In the genomic region with DNA sequence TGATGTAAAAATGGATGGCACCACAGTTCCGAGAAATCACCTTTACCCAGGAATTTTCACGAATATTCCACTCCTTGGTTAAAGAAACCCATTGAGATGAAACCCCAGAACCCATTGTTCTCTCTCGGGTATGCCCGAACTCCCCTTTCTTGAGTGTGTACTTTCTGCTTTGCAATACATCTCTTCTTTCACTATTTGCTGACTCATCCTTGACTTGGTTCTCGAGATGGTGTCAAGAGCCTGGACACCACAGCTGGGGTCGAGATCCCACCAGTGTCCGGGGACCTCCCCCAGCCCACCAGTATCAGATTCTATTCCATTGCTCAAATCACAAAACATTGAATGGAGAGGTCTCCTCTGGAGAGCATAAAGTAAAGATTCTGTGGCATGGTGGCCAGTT, we compare ENCODE assay signal across 16 cellular contexts. TPM values are rescaled to one million over a fixed set of nuclear protein-coding genes. Genes with fewer than 3 reads are reported as not detected.
DNase-seq lines count a peak whose midpoint lies in the region; ATAC-seq, FAIRE-seq and TF ChIP-seq lines count a peak whose summit lies in the region.
"Not testable (repeated sequence)": the region's sequence is repeated elsewhere in the genome, so short reads cannot be mapped to it uniquely, and the experiment has no call there.
"Had no signal": no experiment of that assay in that cellular context is flagged by ENCODE, and none has a peak within 500 bp of the region (broad histone marks: within the 10 kb centered on the region; RNA-seq: fewer than 3 reads in every experiment).

No MANE protein-coding gene starts in this region.

- CTCF ChIA-PET in A549 (lab: Yijun Ruan, JAX); Panc1 (lab: Charles Lee); activated naive CD4-positive, alpha-beta T cell treated with anti-CD3 and anti-CD28 coated beads, Interleukin-2, amount 10 ng/mL, durations not matched to agents 7 days and 5 days (lab: Charles Lee): not testable (repeated sequence)

- H3K27ac ChIP-seq in A549; GM23338 (ENCODE audit: low read depth); Panc1 (ENCODE audit: low read length): not testable (repeated sequence)

- H3K4me1 ChIP-seq in A549; GM23338 (ENCODE audit: insufficient read depth); Panc1 (ENCODE audit: control insufficient read depth, insufficient read depth, low read length): not testable (repeated sequence)

- not testable (repeated sequence) for FAIRE-seq in A549 (lab: Jason Lieb, UNC)

- not testable (repeated sequence) for H3K4me2 ChIP-seq in A549, GM23338

- not testable (repeated sequence) for TF ChIP-seq RAD21 in A549 (conservative IDR thresholded peaks at IDR 0.05 in 1 of 2, IDR thresholded peaks at IDR 0.05 in 1 of 2)

- H3K9me3 Mint-ChIP-seq in GM23338; activated CD4-positive, alpha-beta T cell treated with anti-CD3 and anti-CD28 coated beads, Interleukin-2, amount 10 ng/mL, durations not matched to agents 24 days and 14 days; activated naive CD4-positive, alpha-beta T cell treated with anti-CD3 and anti-CD28 coated beads, Interleukin-2, amount 10 ng/mL, durations not matched to agents 7 days and 5 days; brain; natural killer cell; osteocyte (ENCODE audit: unreplicated experiment): not testable (repeated sequence)

- not testable (repeated sequence) for TF ChIP-seq CTCF in A549 (IDR thresholded peaks at IDR 0.05); GM23338 (conservative IDR thresholded peaks at IDR 0.05; ENCODE audit: low read depth in 2 of 2); Panc1 (IDR thresholded peaks at IDR 0.05); brain (conservative IDR thresholded peaks at IDR 0.05); natural killer cell (IDR thresholded peaks at IDR 0.05); osteocyte (IDR thresholded peaks at IDR 0.05)

- intact Hi-C loops in Panc1 (cut with micrococcal nuclease; ENCODE audit: unreplicated experiment); activated CD4-positive, alpha-beta T cell treated with anti-CD3 and anti-CD28 coated beads, Interleukin-2, amount 10 ng/mL, durations not matched to agents 24 days and 14 days (cut with micrococcal nuclease); natural killer cell (cut with micrococcal nuclease): not testable (repeated sequence)

- not testable (repeated sequence) for H3K36me3 ChIP-seq in GM23338 (ENCODE audit: insufficient read depth); Panc1 (ENCODE audit: control insufficient read depth, insufficient read depth, low read length)

- H3K4me3 ChIP-seq in A549; GM23338; Panc1 (ENCODE audit: low read depth in 2 of 2, low read length in 2 of 2): not testable (repeated sequence)

- not testable (repeated sequence) for H3K4me1 Mint-ChIP-seq in GM23338; natural killer cell; osteocyte (ENCODE audit: unreplicated experiment)
- H3K4me1 Mint-ChIP-seq in activated CD4-positive, alpha-beta T cell treated with anti-CD3 and anti-CD28 coated beads, Interleukin-2, amount 10 ng/mL, durations not matched to agents 24 days and 14 days = peaks cover 10% of the 10 kb centered on the region
- peaks cover 17% of the 10 kb centered on the region for H3K4me1 Mint-ChIP-seq in activated naive CD4-positive, alpha-beta T cell treated with anti-CD3 and anti-CD28 coated beads, Interleukin-2, amount 10 ng/mL, durations not matched to agents 7 days and 5 days
- H3K4me1 Mint-ChIP-seq in brain = peaks cover 19% of the 10 kb centered on the region

- not testable (repeated sequence) for H3K79me2 ChIP-seq in GM23338 (replicated peaks; ENCODE audit: insufficient read depth)

- not testable (repeated sequence) for TF ChIP-seq EP300 in A549 (IDR thresholded peaks at IDR 0.05)

- TSS peak; percentile 94 for BruUV-seq in Panc1 (replicated peaks; lab: Mats Ljungman, UMichigan)

- H3F3A ChIP-seq in GM23338 (replicated peaks; ENCODE audit: low read depth) = not testable (repeated sequence)

- 73% methylated on average over 7 of the region's 7 CpGs for WGBS in A549 (ENCODE audit: missing lambda C conversion rate)

- in situ Hi-C loops in Panc1 (cut with HindIII; ENCODE audit: low pct_unique_long_range_greater_than_20kb, low sequenced_read_pairs) = not testable (repeated sequence)

- TF ChIP-seq POLR2A in A549 (IDR thresholded peaks at IDR 0.05; ENCODE audit: low read length) = not testable (repeated sequence)

- not testable (repeated sequence) for H3K4me3 Mint-ChIP-seq in GM23338
- peak overlapping the region; percentile 35 for H3K4me3 Mint-ChIP-seq in activated CD4-positive, alpha-beta T cell treated with anti-CD3 and anti-CD28 coated beads, Interleukin-2, amount 10 ng/mL, durations not matched to agents 24 days and 14 days
- peak overlapping the region; percentile 40 for H3K4me3 Mint-ChIP-seq in activated naive CD4-positive, alpha-beta T cell treated with anti-CD3 and anti-CD28 coated beads, Interleukin-2, amount 10 ng/mL, durations not matched to agents 7 days and 5 days
- peak overlapping the region; percentile 51 to 76 (median 71) for H3K4me3 Mint-ChIP-seq in brain
- H3K4me3 Mint-ChIP-seq in natural killer cell = peak overlapping the region; percentile 51
- peak overlapping the region; percentile 48 for H3K4me3 Mint-ChIP-seq in osteocyte (ENCODE audit: unreplicated experiment)

- not testable (repeated sequence) for H3K9me2 ChIP-seq in GM23338 (ENCODE audit: insufficient read depth)

- H3K27me3 Mint-ChIP-seq in GM23338 (ENCODE audit: insufficient read depth, low read depth, poor library complexity); activated CD4-positive, alpha-beta T cell treated with anti-CD3 and anti-CD28 coated beads, Interleukin-2, amount 10 ng/mL, durations not matched to agents 24 days and 14 days; activated naive CD4-positive, alpha-beta T cell treated with anti-CD3 and anti-CD28 coated beads, Interleukin-2, amount 10 ng/mL, durations not matched to agents 7 days and 5 days; brain; natural killer cell (ENCODE audit: low read depth in 2 of 2); osteocyte (ENCODE audit: unreplicated experiment): not testable (repeated sequence)

- not testable (repeated sequence) for H2AFZ ChIP-seq in GM23338

- POLR2A ChIA-PET in A549 (lab: Yijun Ruan, JAX); Panc1 (lab: Charles Lee): not testable (repeated sequence)

- not testable (repeated sequence) for DNase-seq in A549 (ENCODE audit: low read depth in 1 of 2, low spot score in 1 of 2); GM23338 (ENCODE audit: low spot score); Panc1 (ENCODE audit: low read depth, low spot score); activated CD4-positive, alpha-beta T cell treated with anti-CD3 and anti-CD28 coated beads, Interleukin-2, amount 10 ng/mL, durations not matched to agents 24 days and 14 days; activated naive CD4-positive, alpha-beta T cell treated with anti-CD3 and anti-CD28 coated beads, Interleukin-2, amount 10 ng/mL, durations not matched to agents 7 days and 5 days; natural killer cell; osteocyte (ENCODE audit: extremely low spot score, unreplicated experiment)

- H3K36me3 Mint-ChIP-seq in GM23338 (ENCODE audit: low read depth); activated CD4-positive, alpha-beta T cell treated with anti-CD3 and anti-CD28 coated beads, Interleukin-2, amount 10 ng/mL, durations not matched to agents 24 days and 14 days (ENCODE audit: low read depth); activated naive CD4-positive, alpha-beta T cell treated with anti-CD3 and anti-CD28 coated beads, Interleukin-2, amount 10 ng/mL, durations not matched to agents 7 days and 5 days; brain; natural killer cell; osteocyte (ENCODE audit: unreplicated experiment): not testable (repeated sequence)

- ATAC-seq in A549, GM23338, Panc1, natural killer cell: not testable (repeated sequence)

- H3K27ac Mint-ChIP-seq in GM23338 (peak overlapping the region; percentile 73), brain (peak overlapping the region in 2 of 5 experiments; percentile 57 to 72)
- not testable (repeated sequence) for H3K27ac Mint-ChIP-seq in activated CD4-positive, alpha-beta T cell treated with anti-CD3 and anti-CD28 coated beads, Interleukin-2, amount 10 ng/mL, durations not matched to agents 24 days and 14 days; activated naive CD4-positive, alpha-beta T cell treated with anti-CD3 and anti-CD28 coated beads, Interleukin-2, amount 10 ng/mL, durations not matched to agents 7 days and 5 days; natural killer cell; osteocyte (ENCODE audit: unreplicated experiment)

- H3K9me3 ChIP-seq in A549; Panc1 (ENCODE audit: control insufficient read depth, insufficient read depth, low read depth, low read length): not testable (repeated sequence)

- not testable (repeated sequence) for H3K27me3 ChIP-seq in GM23338 (ENCODE audit: insufficient read depth); Panc1 (ENCODE audit: control insufficient read depth, insufficient read depth, low read length)

- H4K20me1 ChIP-seq in GM23338 (replicated peaks; ENCODE audit: insufficient read depth) = not testable (repeated sequence)

RNA-seq across cellular contexts. Expression of gene PPIAL4F, which starts 30.5 kb away (rescaled TPM):
- polyA plus RNA-seq in A549 (2011; rRNA removed) (not detected in 2 replicates), A549 (2017; fragmentation: RNase III; extraction: RNeasy Plus Mini Kit Qiagen cat#74134 plus additional on column Dnase treatment) (not detected in 3 replicates), GM23338 (2016; fragmentation: Nextera tagmentation; extraction: Ambion mirVana) (not detected in 2 replicates), brain (ENCODE audit: insufficient read depth, low read depth, low replicate concordance) (not detected)
- polyA plus RNA-seq in A549 (2012; cell fraction: cytosol; rRNA removed) = not detected in 2 replicates
- polyA plus RNA-seq in A549 (2012; cell fraction: nucleus; rRNA removed) = not detected in 2 replicates
- not detected in 2 replicates for polyA minus RNA-seq in A549 (2011; rRNA and poly(A)+ RNA removed)
- not detected in 2 replicates for total RNA-seq in GM23338 (2014; rRNA removed; shearing (Covaris generic))
- total RNA-seq in Panc1 (2021; ENCODE audit: unreplicated experiment) (not detected), natural killer cell (not detected), osteocyte (not detected in 2 replicates)
- not detected for polyA plus RNA-seq in Panc1 (2012; ENCODE audit: insufficient read length)
- total RNA-seq in activated CD4-positive, alpha-beta T cell treated with anti-CD3 and anti-CD28 coated beads, Interleukin-2, amount 10 ng/mL, durations not matched to agents 24 days and 14 days = not detected in 2 replicates
- total RNA-seq: Caco-2, H7, LHCN-M2, PC-3, Right ventricle myocardium inferior, RPMI7951, SJCRH30 had no signal
- polyA plus RNA-seq: BJ had no signal
